ENCODE assay signal across 22 cellular contexts in genomic region chr3:487580-487979, GRCh38.
"Had no signal": no experiment of that assay in that cellular context is flagged by ENCODE, and none has a peak within 500 bp of the region (broad histone marks: within the 10 kb centered on the region; RNA-seq: fewer than 3 reads in every experiment).

No MANE protein-coding gene starts in this region.

- ATAC-seq: activated CD4-positive, CD25-positive, alpha-beta regulatory T cell treated with anti-CD3 and anti-CD28 coated beads, Interleukin-2, amount 50 U/mL, for 24 hours; activated CD8-positive, alpha-beta memory T cell treated with anti-CD3 and anti-CD28 coated beads, Interleukin-2, amount 10 ng/mL, durations not matched to agents 7 days and 5 days had no signal

- DNase-seq: activated CD4-positive, alpha-beta T cell treated with anti-CD3 and anti-CD28 coated beads, Interleukin-2, amount 10 ng/mL, durations not matched to agents 24 days and 14 days; activated CD4-positive, alpha-beta T cell treated with anti-CD3 and anti-CD28 coated beads, Interleukin-2, amount 50 U/mL, for 48 hours; activated CD8-positive, alpha-beta memory T cell treated with anti-CD3 and anti-CD28 coated beads, Interleukin-2, amount 10 ng/mL, durations not matched to agents 7 days and 5 days; activated effector memory CD4-positive, alpha-beta T cell treated with Interleukin-2 at 50 U/mL for 16 hours; activated naive CD4-positive, alpha-beta T cell; activated T-cell treated with anti-CD3 and anti-CD28 coated beads, Interleukin-2, amount 50 U/mL, for 24 hours; cerebellar nuclear complex; MG63; MV-4-11; NCI-H1092 treated with DMSO at 0.1 percent for 48 hours; NCI-H1436 treated with DMSO at 0.1 percent for 48 hours; NCI-H187; NCI-H2081; NCI-H446; NCI-H524; Right ventricle myocardium superior; RPMI8226; SJCRH30; SK-N-SH; T-helper 1 cell had no signal

- H3K27ac ChIP-seq: KMS-11, SJCRH30 had no signal
